Comparison of ENCODE assay signal across 10 cellular contexts in the genomic region with DNA sequence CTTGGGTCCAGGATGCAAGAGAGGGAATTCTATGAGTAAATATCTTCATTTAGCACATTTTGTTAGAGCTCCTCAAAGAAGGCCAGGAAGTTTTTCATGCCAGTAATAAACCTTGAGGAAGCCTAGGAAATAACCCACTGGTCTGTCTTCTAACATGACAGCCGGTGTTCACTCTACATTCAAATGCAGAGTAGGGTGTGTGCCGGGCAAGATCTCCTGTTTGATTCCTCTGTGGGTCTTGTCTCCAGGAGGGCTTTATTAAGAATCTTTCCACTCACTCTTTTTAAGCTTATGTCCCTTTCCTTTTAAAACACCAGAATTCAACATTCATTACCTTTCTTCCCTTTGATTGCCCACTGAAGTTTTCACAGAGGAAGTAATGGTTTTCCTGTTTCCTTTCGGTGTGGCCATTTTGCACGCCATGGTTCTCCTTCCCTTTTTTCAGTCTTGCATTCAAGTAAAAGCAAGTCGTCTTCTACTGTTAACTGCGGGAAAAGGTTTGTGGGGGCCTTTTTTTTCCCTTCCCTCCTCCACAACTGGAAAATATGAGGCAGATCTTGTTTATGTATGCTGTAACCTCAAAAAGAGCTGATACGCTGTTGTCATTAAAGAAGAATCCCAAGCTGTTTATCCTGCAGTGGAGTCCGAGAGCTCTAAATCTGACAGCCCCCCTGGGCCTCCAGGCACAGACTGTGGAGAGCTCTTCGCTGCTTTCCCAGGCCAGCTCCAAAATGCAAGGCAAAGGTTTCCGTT. TPM values are rescaled to one million over a fixed set of nuclear protein-coding genes. Genes with fewer than 3 reads are reported as not detected.
DNase-seq lines count a peak whose midpoint lies in the region; ATAC-seq and TF ChIP-seq lines count a peak whose summit lies in the region.
"Had no signal": no experiment of that assay in that cellular context is flagged by ENCODE, and none has a peak within 500 bp of the region (broad histone marks: within the 10 kb centered on the region; RNA-seq: fewer than 3 reads in every experiment).

No MANE protein-coding gene starts in this region.

- H3K9me3 Mint-ChIP-seq in CD4-positive, alpha-beta T cell: no peaks in the 10 kb centered on the region
- H3K9me3 Mint-ChIP-seq in WTC11: no peaks in the 10 kb centered on the region

- no peak overlapping the region for H3K27ac Mint-ChIP-seq in CD4-positive, alpha-beta T cell
- peak overlapping the region; percentile 97 for H3K27ac Mint-ChIP-seq in WTC11

- H3K36me3 Mint-ChIP-seq in CD4-positive, alpha-beta T cell (ENCODE audit: low read depth): no peaks in the 10 kb centered on the region
- H3K36me3 Mint-ChIP-seq in WTC11: no peaks in the 10 kb centered on the region

- no peaks in the 10 kb centered on the region for H3K9me3 ChIP-seq in CD4-positive, alpha-beta T cell (ENCODE audit: control insufficient read depth, low read length)

- H3K27me3 Mint-ChIP-seq in CD4-positive, alpha-beta T cell: no peaks in the 10 kb centered on the region
- no peaks in the 10 kb centered on the region for H3K27me3 Mint-ChIP-seq in WTC11 (ENCODE audit: low read depth)

- POLR2A ChIA-PET in CD4-positive, alpha-beta T cell (lab: Charles Lee): interaction anchor here (0.6 to 1.6 kb wide), 2 partner anchors 63 to 187 kb away, joined by 3 to 5 read pairs; a partner anchor contains a TSS
- POLR2A ChIA-PET in WTC11 (lab: Charles Lee): no interaction called here

- H3K4me1 Mint-ChIP-seq in CD4-positive, alpha-beta T cell (ENCODE audit: low read depth): peaks cover 63% of the 10 kb centered on the region
- H3K4me1 Mint-ChIP-seq in WTC11: peaks cover 52% of the 10 kb centered on the region

- CTCF ChIA-PET in CD4-positive, alpha-beta T cell (lab: Charles Lee): interaction anchor here (0.6 kb wide), 1 partner anchor 9 kb away, joined by 3 read pairs; no protein-coding TSS in a partner anchor
- CTCF ChIA-PET in WTC11 (lab: Charles Lee): interaction anchor here (1.5 to 1.6 kb wide), 2 partner anchors 16 to 180 kb away, joined by 10 to 11 read pairs; no protein-coding TSS in a partner anchor

- H3K4me3 Mint-ChIP-seq in CD4-positive, alpha-beta T cell: peak overlapping the region; percentile 8
- peak overlapping the region; percentile 53 for H3K4me3 Mint-ChIP-seq in WTC11

- intact Hi-C loops in CD4-positive, alpha-beta T cell (cut with DNase I, micrococcal nuclease): no loop called here
- intact Hi-C loops in Right ventricle myocardium superior (cut with DNase I) (loop anchor here (2.0 kb wide), 1 partner anchor 181 kb away; no protein-coding TSS in a partner anchor), sciatic nerve (cut with DNase I) (no loop called here), left colon (cut with DNase I, micrococcal nuclease) (no loop called here)

- no peak for DNase-seq in CD4-positive, alpha-beta T cell
- DNase-seq in WTC11 (ENCODE audit: low spot score) (peak; percentile 28), Right ventricle myocardium superior (peak; percentile 40), sciatic nerve (ENCODE audit: low spot score) (no peak), left colon (no peak), HUDEP-2 (lab: John Stamatoyannopoulos, UW; ENCODE audit: unreplicated experiment in 76 of 76) (no peak), NCI-H1092 (lab: John Stamatoyannopoulos, UW) (no peak)

- ATAC-seq in CD4-positive, alpha-beta T cell (ENCODE audit: poor library complexity): no peak
- ATAC-seq in HG02610 (IDR thresholded peaks at IDR 0.05; ENCODE audit: unreplicated experiment) (peak; percentile 43), WTC11 (peak; percentile 80), Right ventricle myocardium superior (ENCODE audit: poor library complexity) (peak; percentile 57), sciatic nerve (peak; percentile 76), left colon (no peak)
- ATAC-seq: HCT116 had no signal

- no peak overlapping the region for H3K27ac ChIP-seq in CD4-positive, alpha-beta T cell (ENCODE audit: low read depth, low read length)
- H3K27ac ChIP-seq: epithelial cell of prostate had no signal

- H3K27me3 ChIP-seq in CD4-positive, alpha-beta T cell (ENCODE audit: control insufficient read depth, insufficient read depth, low read length): no peaks in the 10 kb centered on the region

- no peak for TF ChIP-seq CTCF in CD4-positive, alpha-beta T cell (IDR thresholded peaks at IDR 0.05)
- TF ChIP-seq CTCF in WTC11 (IDR thresholded peaks at IDR 0.05): no peak

TF ChIP-seq in WTC11, 78 proteins besides CTCF, POLR2A, EP300 and RAD21:
- TF ChIP-seq, protein P1, sequence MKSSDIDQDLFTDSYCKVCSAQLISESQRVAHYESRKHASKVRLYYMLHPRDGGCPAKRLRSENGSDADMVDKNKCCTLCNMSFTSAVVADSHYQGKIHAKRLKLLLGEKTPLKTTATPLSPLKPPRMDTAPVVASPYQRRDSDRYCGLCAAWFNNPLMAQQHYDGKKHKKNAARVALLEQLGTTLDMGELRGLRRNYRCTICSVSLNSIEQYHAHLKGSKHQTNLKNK (CRISPR knock-in tag; IDR thresholded peaks at IDR 0.05): no peak
- TF ChIP-seq NFYB (CRISPR knock-in tag; conservative IDR thresholded peaks at IDR 0.05; ENCODE audit: low read depth): no peak
- TF ChIP-seq, protein P2, sequence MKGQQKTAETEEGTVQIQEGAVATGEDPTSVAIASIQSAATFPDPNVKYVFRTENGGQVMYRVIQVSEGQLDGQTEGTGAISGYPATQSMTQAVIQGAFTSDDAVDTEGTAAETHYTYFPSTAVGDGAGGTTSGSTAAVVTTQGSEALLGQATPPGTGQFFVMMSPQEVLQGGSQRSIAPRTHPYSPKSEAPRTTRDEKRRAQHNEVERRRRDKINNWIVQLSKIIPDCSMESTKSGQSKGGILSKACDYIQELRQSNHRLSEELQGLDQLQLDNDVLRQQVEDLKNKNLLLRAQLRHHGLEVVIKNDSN (CRISPR knock-in tag; IDR thresholded peaks at IDR 0.05): no peak
- no peak for TF ChIP-seq TCF7 (CRISPR knock-in tag; IDR thresholded peaks at IDR 0.05; ENCODE audit: low read depth)
- TF ChIP-seq, protein P3, sequence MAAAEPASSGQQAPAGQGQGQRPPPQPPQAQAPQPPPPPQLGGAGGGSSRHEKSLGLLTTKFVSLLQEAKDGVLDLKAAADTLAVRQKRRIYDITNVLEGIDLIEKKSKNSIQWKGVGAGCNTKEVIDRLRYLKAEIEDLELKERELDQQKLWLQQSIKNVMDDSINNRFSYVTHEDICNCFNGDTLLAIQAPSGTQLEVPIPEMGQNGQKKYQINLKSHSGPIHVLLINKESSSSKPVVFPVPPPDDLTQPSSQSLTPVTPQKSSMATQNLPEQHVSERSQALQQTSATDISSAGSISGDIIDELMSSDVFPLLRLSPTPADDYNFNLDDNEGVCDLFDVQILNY (CRISPR knock-in tag; IDR thresholded peaks at IDR 0.05): no peak
- no peak for TF ChIP-seq HMGA2 (CRISPR knock-in tag; IDR thresholded peaks at IDR 0.05)
- TF ChIP-seq, protein P4, sequence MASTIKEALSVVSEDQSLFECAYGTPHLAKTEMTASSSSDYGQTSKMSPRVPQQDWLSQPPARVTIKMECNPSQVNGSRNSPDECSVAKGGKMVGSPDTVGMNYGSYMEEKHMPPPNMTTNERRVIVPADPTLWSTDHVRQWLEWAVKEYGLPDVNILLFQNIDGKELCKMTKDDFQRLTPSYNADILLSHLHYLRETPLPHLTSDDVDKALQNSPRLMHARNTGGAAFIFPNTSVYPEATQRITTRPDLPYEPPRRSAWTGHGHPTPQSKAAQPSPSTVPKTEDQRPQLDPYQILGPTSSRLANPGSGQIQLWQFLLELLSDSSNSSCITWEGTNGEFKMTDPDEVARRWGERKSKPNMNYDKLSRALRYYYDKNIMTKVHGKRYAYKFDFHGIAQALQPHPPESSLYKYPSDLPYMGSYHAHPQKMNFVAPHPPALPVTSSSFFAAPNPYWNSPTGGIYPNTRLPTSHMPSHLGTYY (CRISPR knock-in tag; IDR thresholded peaks at IDR 0.05): no peak
- no peak for TF ChIP-seq SP1 (CRISPR knock-in tag; conservative IDR thresholded peaks at IDR 0.05)
- TF ChIP-seq, protein P5, sequence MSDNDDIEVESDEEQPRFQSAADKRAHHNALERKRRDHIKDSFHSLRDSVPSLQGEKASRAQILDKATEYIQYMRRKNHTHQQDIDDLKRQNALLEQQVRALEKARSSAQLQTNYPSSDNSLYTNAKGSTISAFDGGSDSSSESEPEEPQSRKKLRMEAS (CRISPR knock-in tag; IDR thresholded peaks at IDR 0.05): no peak
- TF ChIP-seq, protein P6, sequence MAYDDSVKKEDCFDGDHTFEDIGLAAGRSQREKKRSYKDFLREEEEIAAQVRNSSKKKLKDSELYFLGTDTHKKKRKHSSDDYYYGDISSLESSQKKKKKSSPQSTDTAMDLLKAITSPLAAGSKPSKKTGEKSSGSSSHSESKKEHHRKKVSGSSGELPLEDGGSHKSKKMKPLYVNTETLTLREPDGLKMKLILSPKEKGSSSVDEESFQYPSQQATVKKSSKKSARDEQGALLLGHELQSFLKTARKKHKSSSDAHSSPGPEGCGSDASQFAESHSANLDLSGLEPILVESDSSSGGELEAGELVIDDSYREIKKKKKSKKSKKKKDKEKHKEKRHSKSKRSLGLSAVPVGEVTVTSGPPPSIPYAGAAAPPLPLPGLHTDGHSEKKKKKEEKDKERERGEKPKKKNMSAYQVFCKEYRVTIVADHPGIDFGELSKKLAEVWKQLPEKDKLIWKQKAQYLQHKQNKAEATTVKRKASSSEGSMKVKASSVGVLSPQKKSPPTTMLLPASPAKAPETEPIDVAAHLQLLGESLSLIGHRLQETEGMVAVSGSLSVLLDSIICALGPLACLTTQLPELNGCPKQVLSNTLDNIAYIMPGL (CRISPR knock-in tag; IDR thresholded peaks at IDR 0.05): no peak
- TF ChIP-seq, protein P7, sequence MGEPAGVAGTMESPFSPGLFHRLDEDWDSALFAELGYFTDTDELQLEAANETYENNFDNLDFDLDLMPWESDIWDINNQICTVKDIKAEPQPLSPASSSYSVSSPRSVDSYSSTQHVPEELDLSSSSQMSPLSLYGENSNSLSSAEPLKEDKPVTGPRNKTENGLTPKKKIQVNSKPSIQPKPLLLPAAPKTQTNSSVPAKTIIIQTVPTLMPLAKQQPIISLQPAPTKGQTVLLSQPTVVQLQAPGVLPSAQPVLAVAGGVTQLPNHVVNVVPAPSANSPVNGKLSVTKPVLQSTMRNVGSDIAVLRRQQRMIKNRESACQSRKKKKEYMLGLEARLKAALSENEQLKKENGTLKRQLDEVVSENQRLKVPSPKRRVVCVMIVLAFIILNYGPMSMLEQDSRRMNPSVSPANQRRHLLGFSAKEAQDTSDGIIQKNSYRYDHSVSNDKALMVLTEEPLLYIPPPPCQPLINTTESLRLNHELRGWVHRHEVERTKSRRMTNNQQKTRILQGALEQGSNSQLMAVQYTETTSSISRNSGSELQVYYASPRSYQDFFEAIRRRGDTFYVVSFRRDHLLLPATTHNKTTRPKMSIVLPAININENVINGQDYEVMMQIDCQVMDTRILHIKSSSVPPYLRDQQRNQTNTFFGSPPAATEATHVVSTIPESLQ (CRISPR knock-in tag; IDR thresholded peaks at IDR 0.05): no peak
- TF ChIP-seq TP53 (CRISPR knock-in tag; IDR thresholded peaks at IDR 0.05): no peak

RNA-seq across cellular contexts. Expression of a gene that starts 40.6 kb away (rescaled TPM):
- under 1 TPM; 0.08 to 0.28 TPM for total RNA-seq in CD4-positive, alpha-beta T cell
- 0.11 to 0.18 TPM (median 0.17 TPM) in 3 replicates for total RNA-seq in WTC11 (2021)
- total RNA-seq in Right ventricle myocardium superior: 39.3 TPM
- 36.2 TPM for total RNA-seq in sciatic nerve
- 10 to 100 TPM in 1 of 2 donors, 1 to 10 TPM in 1; 6.7 to 19.0 TPM for total RNA-seq in left colon

Comparison
In these comparisons a context has a peak if more than half of its experiments do, and no peak if none do; other contexts are left out.
1. ATAC-seq: peak in HG02610 (single experiment), WTC11 (single experiment), Right ventricle myocardium superior (single experiment) and sciatic nerve (single experiment); none in CD4-positive, alpha-beta T cell (single experiment) and left colon (single experiment).
2. DNase-seq: peak in WTC11 (single experiment) and Right ventricle myocardium superior (single experiment); none in CD4-positive, alpha-beta T cell (0 of 10), sciatic nerve (single experiment), left colon (0 of 2), HUDEP-2 (0 of 76) and NCI-H1092 (single experiment).